8 cellular contexts compared by ENCODE assay signal in the genomic region with DNA sequence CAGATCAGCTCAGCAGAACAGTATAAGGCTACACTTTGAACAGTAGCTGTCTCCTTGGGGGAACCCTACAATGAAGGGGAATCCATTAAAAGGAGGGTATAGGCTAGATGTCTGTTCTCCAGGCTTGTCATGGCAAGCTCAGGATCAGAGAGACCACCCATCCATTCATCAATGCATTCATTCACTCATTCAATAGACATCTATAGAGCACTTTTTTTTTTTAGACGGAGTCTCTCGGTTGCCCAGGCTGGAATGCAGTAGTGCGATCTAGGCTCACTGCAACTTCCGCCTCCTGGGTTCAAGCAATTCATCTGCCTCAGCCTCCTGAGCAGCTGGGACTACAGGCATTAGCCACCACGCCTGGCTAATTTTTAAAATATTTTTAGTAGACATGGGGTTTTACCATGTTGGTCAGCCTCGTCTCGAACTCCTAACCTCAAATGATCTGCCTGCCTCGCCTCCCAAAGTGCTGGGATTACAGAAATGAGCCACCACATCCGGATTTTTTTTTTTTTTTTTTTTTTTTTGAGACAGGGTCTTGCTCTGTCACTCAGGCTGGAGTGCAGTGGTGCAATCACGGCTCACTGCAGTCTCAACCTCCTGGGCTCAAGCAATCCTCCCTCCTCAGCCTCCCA. TPM values are rescaled to one million over a fixed set of nuclear protein-coding genes. Genes with fewer than 3 reads are reported as not detected.
DNase-seq lines count a peak whose midpoint lies in the region; ATAC-seq, FAIRE-seq and TF ChIP-seq lines count a peak whose summit lies in the region.
"Not testable (repeated sequence)": the region's sequence is repeated elsewhere in the genome, so short reads cannot be mapped to it uniquely, and the experiment has no call there.

No MANE protein-coding gene starts in this region.

- TF ChIP-seq EP300 in K562 (IDR thresholded peaks at IDR 0.05; ENCODE audit: low read length); tibial nerve (IDR thresholded peaks at IDR 0.05): not testable (repeated sequence)

- not testable (repeated sequence) for TF ChIP-seq RAD21 in K562 (CRISPR knock-in tag; conservative IDR thresholded peaks at IDR 0.05 in 1 of 2, IDR thresholded peaks at IDR 0.05 in 1 of 2)

- H3F3A ChIP-seq in Loucy (ENCODE audit: low read depth): peaks cover 19% of the 10 kb centered on the region

- peaks cover 81% of the 10 kb centered on the region for H3K4me1 ChIP-seq in CD8-positive, alpha-beta T cell (ENCODE audit: insufficient read depth, low read length)
- peaks cover 50% of the 10 kb centered on the region for H3K4me1 ChIP-seq in Loucy (ENCODE audit: insufficient read depth, low read length, poor library complexity, severe bottlenecking)
- peaks cover 45 to 68% of the 10 kb centered on the region in 2 experiments for H3K4me1 ChIP-seq in K562 (replicated peaks in 1 of 2; ENCODE audit: control insufficient read depth in 2 of 2, insufficient read depth in 2 of 2, low read length in 2 of 2)
- peaks cover 37 to 63% (median 45%) of the 10 kb centered on the region in 3 donors for H3K4me1 ChIP-seq in esophagus squamous epithelium
- H3K4me1 ChIP-seq in mesodermal cell (ENCODE audit: control insufficient read depth, insufficient read depth, low read length, poor library complexity, severe bottlenecking): peaks cover 31% of the 10 kb centered on the region
- H3K4me1 ChIP-seq in prostate gland (replicated peaks): not testable (repeated sequence)
- H3K4me1 ChIP-seq in tibial nerve: peaks cover 0 to 58% (median 30%) of the 10 kb centered on the region in 4 donors

- H3K27ac Mint-ChIP-seq in CD8-positive, alpha-beta T cell: peak overlapping the region; percentile 98
- peak overlapping the region; percentile 94 for H3K27ac Mint-ChIP-seq in activated CD4-positive, alpha-beta memory T cell treated with anti-CD3 and anti-CD28 coated beads, Interleukin-2, amount 10 ng/mL, durations not matched to agents 7 days and 5 days

- H3K9me3 ChIP-seq in CD8-positive, alpha-beta T cell (ENCODE audit: low read length); Loucy (ENCODE audit: insufficient read depth, low read depth, low read length); K562 (replicated peaks; ENCODE audit: control insufficient read depth, insufficient read depth, low read depth, low read length); esophagus squamous epithelium; mesodermal cell (ENCODE audit: control insufficient read depth, low read length); prostate gland; tibial nerve: not testable (repeated sequence)

- not testable (repeated sequence) for FAIRE-seq in K562 (lab: Jason Lieb, UNC)

- BruUV-seq in K562 (replicated peaks; lab: Mats Ljungman, UMichigan): not testable (repeated sequence)

- not testable (repeated sequence) for H3K9me1 ChIP-seq in K562 (ENCODE audit: control insufficient read depth, insufficient read depth, low read length)

- not testable (repeated sequence) for ATAC-seq in CD8-positive, alpha-beta T cell
- 0 out of 3 replicates have a peak, but pooled peaks have one; percentile 9 for ATAC-seq in K562

- in situ Hi-C loops in K562 (cut with MboI): loop anchor here (10.0 kb wide), 1 partner anchor 410 kb away; no protein-coding TSS in a partner anchor

- H3K4me2 ChIP-seq in Loucy (ENCODE audit: low read depth, low read length, poor library complexity, severe bottlenecking): peak overlapping the region; percentile 82
- H3K4me2 ChIP-seq in K562 (ENCODE audit: insufficient read depth, low read length): not testable (repeated sequence)

- not testable (repeated sequence) for DNase-seq in CD8-positive, alpha-beta T cell; activated CD4-positive, alpha-beta memory T cell treated with anti-CD3 and anti-CD28 coated beads, Interleukin-2, amount 10 ng/mL, durations not matched to agents 7 days and 5 days; esophagus squamous epithelium (lab: John Stamatoyannopoulos, UW); prostate gland (ENCODE audit: low spot score); tibial nerve (ENCODE audit: low spot score in 2 of 2)
- DNase-seq in K562 (ENCODE audit: extremely low read depth in 1 of 4, low spot score in 3 of 4): peak in 1 of 4 experiments; percentile 9

- not testable (repeated sequence) for TF ChIP-seq CTCF in CD8-positive, alpha-beta T cell (IDR thresholded peaks at IDR 0.05); Loucy (conservative IDR thresholded peaks at IDR 0.05; ENCODE audit: low read length); K562 (IDR thresholded peaks at IDR 0.05 in 2 of 3, conservative IDR thresholded peaks at IDR 0.05 in 1 of 3; ENCODE audit: insufficient read depth in 2 of 3, low read depth in 1 of 3, low read length in 3 of 3); esophagus squamous epithelium (IDR thresholded peaks at IDR 0.05); prostate gland (IDR thresholded peaks at IDR 0.05); tibial nerve (IDR thresholded peaks at IDR 0.05)

- H4K20me1 ChIP-seq in Loucy (ENCODE audit: insufficient read depth, low read length, poor library complexity, severe bottlenecking); K562 (replicated peaks; ENCODE audit: control insufficient read depth, insufficient read depth, low read length): not testable (repeated sequence)

- POLR2A ChIA-PET in CD8-positive, alpha-beta T cell (lab: Charles Lee): interaction anchor here (0.6 to 16.6 kb wide), 13 partner anchors 8 to 241 kb away, joined by 3 to 495 read pairs (median 13); a partner anchor contains a TSS
- POLR2A ChIA-PET in activated CD4-positive, alpha-beta memory T cell treated with anti-CD3 and anti-CD28 coated beads, Interleukin-2, amount 10 ng/mL, durations not matched to agents 7 days and 5 days (lab: Charles Lee): interaction anchor here (1.0 to 23.3 kb wide), 18 partner anchors 9 to 220 kb away, joined by 3 to 856 read pairs (median 12); a partner anchor contains a TSS
- POLR2A ChIA-PET in K562 (lab: Yijun Ruan, JAX): interaction anchor here (0.6 to 6.0 kb wide), 7 partner anchors 8 to 221 kb away, joined by 4 to 74 read pairs (median 9); a partner anchor contains a TSS

- not testable (repeated sequence) for H3K27me3 ChIP-seq in CD8-positive, alpha-beta T cell (ENCODE audit: insufficient read depth, low read length); Loucy (ENCODE audit: insufficient read depth, low read length, poor library complexity, severe bottlenecking); K562 (ENCODE audit: control insufficient read depth in 2 of 2, insufficient read depth in 2 of 2, low read length in 2 of 2); esophagus squamous epithelium; prostate gland (replicated peaks; ENCODE audit: insufficient read depth); tibial nerve

- not testable (repeated sequence) for TF ChIP-seq POLR2A in K562 (conservative IDR thresholded peaks at IDR 0.05); esophagus squamous epithelium (IDR thresholded peaks at IDR 0.05); prostate gland (IDR thresholded peaks at IDR 0.05); tibial nerve (IDR thresholded peaks at IDR 0.05)

- not testable (repeated sequence) for H3K36me3 Mint-ChIP-seq in CD8-positive, alpha-beta T cell; activated CD4-positive, alpha-beta memory T cell treated with anti-CD3 and anti-CD28 coated beads, Interleukin-2, amount 10 ng/mL, durations not matched to agents 7 days and 5 days (ENCODE audit: low read depth)

- not testable (repeated sequence) for H3K27me3 Mint-ChIP-seq in CD8-positive, alpha-beta T cell (ENCODE audit: low read depth); activated CD4-positive, alpha-beta memory T cell treated with anti-CD3 and anti-CD28 coated beads, Interleukin-2, amount 10 ng/mL, durations not matched to agents 7 days and 5 days

- CTCF ChIA-PET in CD8-positive, alpha-beta T cell (lab: Charles Lee): interaction anchor here (1.0 to 15.4 kb wide), 9 partner anchors 8 to 220 kb away, joined by 3 to 196 read pairs (median 7); a partner anchor contains a TSS
- CTCF ChIA-PET in activated CD4-positive, alpha-beta memory T cell treated with anti-CD3 and anti-CD28 coated beads, Interleukin-2, amount 10 ng/mL, durations not matched to agents 7 days and 5 days (lab: Charles Lee): interaction anchor here (3.4 to 13.1 kb wide), 4 partner anchors 8 to 220 kb away, joined by 26 to 147 read pairs (median 53); a partner anchor contains a TSS
- CTCF ChIA-PET in K562 (lab: Yijun Ruan, JAX; ENCODE audit: low intra/inter-chr PET ratio): interaction anchor here (0.7 kb wide), 1 partner anchor 61 kb away, joined by 5 read pairs; no protein-coding TSS in a partner anchor

- not testable (repeated sequence) for H3K27ac ChIP-seq in CD8-positive, alpha-beta T cell (ENCODE audit: low read depth, low read length)
- peak overlapping the region; percentile 95 for H3K27ac ChIP-seq in K562 (ENCODE audit: extremely low read depth, low read depth, low read length)
- H3K27ac ChIP-seq in esophagus squamous epithelium: peak overlapping the region; percentile 83 to 97 (median 92)
- peak overlapping the region; percentile 88 for H3K27ac ChIP-seq in mesodermal cell (ENCODE audit: low read depth, low read length, severe bottlenecking)
- peak overlapping the region; percentile 92 to 93 for H3K27ac ChIP-seq in prostate gland
- H3K27ac ChIP-seq in tibial nerve: peak overlapping the region in 3 of 4 donors; percentile 82 to 97 (median 88)

- H3K4me3 ChIP-seq in CD8-positive, alpha-beta T cell (ENCODE audit: low read depth, low read length); K562; esophagus squamous epithelium; mesodermal cell (ENCODE audit: extremely low read depth, insufficient read depth, low read length, poor library complexity, severe bottlenecking); prostate gland; tibial nerve: not testable (repeated sequence)
- peak overlapping the region; percentile 73 for H3K4me3 ChIP-seq in Loucy (ENCODE audit: low read length, poor library complexity, severe bottlenecking)

- peak overlapping the region; percentile 91 for H3K4me3 Mint-ChIP-seq in CD8-positive, alpha-beta T cell
- not testable (repeated sequence) for H3K4me3 Mint-ChIP-seq in activated CD4-positive, alpha-beta memory T cell treated with anti-CD3 and anti-CD28 coated beads, Interleukin-2, amount 10 ng/mL, durations not matched to agents 7 days and 5 days

- not testable (repeated sequence) for H3K36me3 ChIP-seq in CD8-positive, alpha-beta T cell (ENCODE audit: insufficient read depth, low read length); Loucy (ENCODE audit: insufficient read depth, low read length); K562 (ENCODE audit: control insufficient read depth, insufficient read depth, low read length); esophagus squamous epithelium; mesodermal cell (ENCODE audit: control insufficient read depth, insufficient read depth, low read length); prostate gland; tibial nerve

- WGBS in K562 (ENCODE audit: insufficient coverage, low coverage, missing lambda C conversion rate): 79% methylated on average over 9 of the region's 10 CpGs
- WGBS in esophagus squamous epithelium, 2 donors: 68 to 92% methylated on average over 9 to 10 of the region's 10 CpGs
- 90 to 97% methylated on average over 5 to 6 of the region's 10 CpGs for WGBS in mesodermal cell (ENCODE audit: insufficient coverage in 2 of 2), 2 experiments
- 92% methylated on average over 10 of the region's 10 CpGs for WGBS in prostate gland
- 89 to 91% methylated on average over 10 of the region's 10 CpGs for WGBS in tibial nerve, 2 donors

- H3K9me2 ChIP-seq in Loucy (replicated peaks; ENCODE audit: low read depth, low read length): not testable (repeated sequence)

- intact Hi-C loops in CD8-positive, alpha-beta T cell (cut with DNase I, micrococcal nuclease); K562 (cut with micrococcal nuclease); esophagus squamous epithelium (cut with DNase I); prostate gland (cut with DNase I): not testable (repeated sequence)

- H2AFZ ChIP-seq in Loucy (ENCODE audit: low read length): not testable (repeated sequence)
- peak overlapping the region; percentile 90 for H2AFZ ChIP-seq in K562 (ENCODE audit: low read depth, low read length)

- H3K9me3 Mint-ChIP-seq in CD8-positive, alpha-beta T cell; activated CD4-positive, alpha-beta memory T cell treated with anti-CD3 and anti-CD28 coated beads, Interleukin-2, amount 10 ng/mL, durations not matched to agents 7 days and 5 days: not testable (repeated sequence)

- peaks cover 79% of the 10 kb centered on the region for H3K4me1 Mint-ChIP-seq in CD8-positive, alpha-beta T cell (ENCODE audit: low read depth)
- H3K4me1 Mint-ChIP-seq in activated CD4-positive, alpha-beta memory T cell treated with anti-CD3 and anti-CD28 coated beads, Interleukin-2, amount 10 ng/mL, durations not matched to agents 7 days and 5 days: peaks cover 78% of the 10 kb centered on the region

- not testable (repeated sequence) for H3K79me2 ChIP-seq in Loucy (ENCODE audit: insufficient read depth, low read length); K562 (ENCODE audit: control insufficient read depth, insufficient read depth, low read length)

- peak overlapping the region; percentile 74 for H3K9ac ChIP-seq in Loucy (ENCODE audit: low read depth, low read length, poor library complexity, severe bottlenecking)
- H3K9ac ChIP-seq in K562 (ENCODE audit: insufficient read depth in 1 of 2, low read depth in 2 of 2, low read length in 2 of 2): peak overlapping the region; percentile 54 to 78; a peak in 2 of 4 replicates

RNA-seq across cellular contexts. Expression of a gene that starts 47.2 kb away (rescaled TPM):
- 100 to 1,000 TPM; 239 to 255 TPM for total RNA-seq in CD8-positive, alpha-beta T cell
- total RNA-seq in activated CD4-positive, alpha-beta memory T cell treated with anti-CD3 and anti-CD28 coated beads, Interleukin-2, amount 10 ng/mL, durations not matched to agents 7 days and 5 days: 100 to 1,000 TPM; 475 to 483 TPM
- 30.2 and 53.7 TPM in 2 replicates for total RNA-seq in K562 (2011; cell fraction: chromatin; rRNA removed; ENCODE audit: low replicate concordance)
- total RNA-seq in K562 (2011; cell fraction: nucleolus; rRNA removed): 60.7 and 63.0 TPM in 2 replicates
- 58.0 and 69.2 TPM in 2 replicates for total RNA-seq in K562 (2011; cell fraction: nucleoplasm; rRNA removed)
- 78.1 and 99.4 TPM in 2 replicates for total RNA-seq in K562 (2014; rRNA removed)
- 58.9 and 61.9 TPM in 2 replicates for total RNA-seq in K562 (2014; rRNA removed; fragmentation: Illumina TruSeq; extraction: Trizol)
- total RNA-seq in K562 (2015; rRNA removed; fragmentation: Illumina TruSeq; extraction: Trizol): 72.5 and 76.0 TPM in 2 replicates
- 407 and 420 TPM in 2 replicates for total RNA-seq in K562 (2021)
- polyA plus RNA-seq in K562 (2011; rRNA removed): 122 and 123 TPM in 2 replicates
- 131 and 249 TPM in 2 replicates for polyA plus RNA-seq in K562 (2011; cell fraction: cytosol; rRNA removed)
- polyA plus RNA-seq in K562 (2011; cell fraction: nucleus; rRNA removed): 78.5 and 114 TPM in 2 replicates
- polyA plus RNA-seq in K562 (2012): 431 TPM in 2 replicates
- polyA plus RNA-seq in K562 (2014; fragmentation: Illumina TruSeq; extraction: Trizol): 347 and 391 TPM in 2 replicates
- 10 to 100 TPM; 19.2 to 23.9 TPM for polyA plus RNA-seq in K562 (2014; fragmentation: Nextera tagmentation; extraction: Ambion mirVana)
- 212 and 227 TPM in 2 replicates for polyA plus RNA-seq in K562 (2014; rRNA removed)
- polyA minus RNA-seq in K562 (2011; rRNA and poly(A)+ RNA removed): 55.6 and 69.8 TPM in 2 replicates
- polyA minus RNA-seq in K562 (2011; cell fraction: cytosol; rRNA and poly(A)+ RNA removed): 92.3 and 95.3 TPM in 2 replicates
- 36.1 and 36.7 TPM in 2 replicates for polyA minus RNA-seq in K562 (2011; cell fraction: nucleus; rRNA and poly(A)+ RNA removed)
- total RNA-seq in esophagus squamous epithelium: 100 to 1,000 TPM in 3 of 4 donors, 10 to 100 TPM in 1; 96.8 to 205 (median 177) TPM
- polyA plus RNA-seq in mesodermal cell (2013, experiment 1 of 2): 305 TPM
- polyA plus RNA-seq in mesodermal cell (2013, experiment 2 of 2): 286 TPM
- total RNA-seq in prostate gland: 100 to 1,000 TPM; 166 to 219 TPM
- 100 to 1,000 TPM; 157 to 203 (median 188) TPM for total RNA-seq in tibial nerve

RNA-seq across cellular contexts. Expression of a gene that starts 56.4 kb away (rescaled TPM):
- 10 to 100 TPM; 14.7 to 16.8 TPM for total RNA-seq in CD8-positive, alpha-beta T cell
- total RNA-seq in activated CD4-positive, alpha-beta memory T cell treated with anti-CD3 and anti-CD28 coated beads, Interleukin-2, amount 10 ng/mL, durations not matched to agents 7 days and 5 days: 10 to 100 TPM; 28.8 to 32.2 TPM
- total RNA-seq in K562 (2011; cell fraction: chromatin; rRNA removed; ENCODE audit: low replicate concordance): 50.0 and 60.5 TPM in 2 replicates
- 36.7 and 37.4 TPM in 2 replicates for total RNA-seq in K562 (2011; cell fraction: nucleolus; rRNA removed)
- 43.0 and 56.3 TPM in 2 replicates for total RNA-seq in K562 (2011; cell fraction: nucleoplasm; rRNA removed)
- total RNA-seq in K562 (2014; rRNA removed): 9.4 and 10.9 TPM in 2 replicates
- total RNA-seq in K562 (2014; rRNA removed; fragmentation: Illumina TruSeq; extraction: Trizol): 7.1 and 7.7 TPM in 2 replicates
- total RNA-seq in K562 (2015; rRNA removed; fragmentation: Illumina TruSeq; extraction: Trizol): 6.7 and 7.5 TPM in 2 replicates
- 7.3 and 9.6 TPM in 2 replicates for total RNA-seq in K562 (2021)
- polyA plus RNA-seq in K562 (2011; rRNA removed): 5.9 and 7.7 TPM in 2 replicates
- 2.8 and 4.8 TPM in 2 replicates for polyA plus RNA-seq in K562 (2011; cell fraction: cytosol; rRNA removed)
- 10.2 and 15.6 TPM in 2 replicates for polyA plus RNA-seq in K562 (2011; cell fraction: nucleus; rRNA removed)
- polyA plus RNA-seq in K562 (2012): 4.8 and 5.4 TPM in 2 replicates
- 5.8 and 7.1 TPM in 2 replicates for polyA plus RNA-seq in K562 (2014; fragmentation: Illumina TruSeq; extraction: Trizol)
- 1 to 10 TPM; 4.6 to 4.9 TPM for polyA plus RNA-seq in K562 (2014; fragmentation: Nextera tagmentation; extraction: Ambion mirVana)
- polyA plus RNA-seq in K562 (2014; rRNA removed): 5.6 and 8.4 TPM in 2 replicates
- 20.2 and 25.2 TPM in 2 replicates for polyA minus RNA-seq in K562 (2011; rRNA and poly(A)+ RNA removed)
- 5.1 and 7.4 TPM in 2 replicates for polyA minus RNA-seq in K562 (2011; cell fraction: cytosol; rRNA and poly(A)+ RNA removed)
- polyA minus RNA-seq in K562 (2011; cell fraction: nucleus; rRNA and poly(A)+ RNA removed): 16.3 and 20.2 TPM in 2 replicates
- total RNA-seq in esophagus squamous epithelium: 10 to 100 TPM in 1 of 4 donors, 1 to 10 TPM in 3; 4.5 to 15.1 (median 8.7) TPM
- 8.2 TPM for polyA plus RNA-seq in mesodermal cell (2013, experiment 1 of 2)
- polyA plus RNA-seq in mesodermal cell (2013, experiment 2 of 2): 7.4 TPM
- total RNA-seq in prostate gland: 10 to 100 TPM; 23.6 to 27.9 TPM
- 10 to 100 TPM; 14.4 to 18.6 (median 16.1) TPM for total RNA-seq in tibial nerve
